8 cellular contexts compared by ENCODE assay signal in the genomic region with DNA sequence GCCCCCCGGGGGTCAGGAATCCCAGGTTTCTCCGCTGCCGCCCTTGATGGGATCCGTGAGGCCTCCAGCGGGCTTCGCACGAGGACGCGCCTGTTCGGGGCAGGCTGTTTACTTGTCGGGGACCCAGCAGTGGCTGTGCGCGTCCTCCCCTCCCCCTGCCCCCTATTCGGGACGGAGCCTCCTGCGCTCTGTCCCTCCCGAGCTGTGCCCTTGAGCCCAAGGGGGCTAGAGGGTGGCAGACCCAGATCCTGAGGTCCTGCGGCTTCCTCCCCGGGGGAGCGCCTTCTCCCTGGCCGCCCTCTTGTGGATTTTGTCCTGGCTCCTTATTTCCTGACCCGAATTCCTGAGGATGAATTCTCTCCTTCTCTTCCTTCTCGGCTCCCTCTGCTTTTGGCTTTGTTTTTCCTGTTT. TPM values are rescaled to one million over a fixed set of nuclear protein-coding genes. Genes with fewer than 3 reads are reported as not detected.
DNase-seq lines count a peak whose midpoint lies in the region; ATAC-seq and TF ChIP-seq lines count a peak whose summit lies in the region.

No MANE protein-coding gene starts in this region.

- H3K27me3 ChIP-seq in WERI-Rb-1 (ENCODE audit: insufficient read depth, low read depth, severe bottlenecking) = peaks cover 6% of the 10 kb centered on the region

- DNase-seq in DMS79 treated with DMSO at 0.1 percent for 48 hours (lab: John Stamatoyannopoulos, UW) = peak; percentile 20
- no peak for DNase-seq in DMS79 (lab: John Stamatoyannopoulos, UW)
- DNase-seq in WERI-Rb-1 = peak; percentile 26
- DNase-seq in fibroblast of pulmonary artery (ENCODE audit: low read depth) = peak; percentile 16
- no peak for DNase-seq in omental fat pad (ENCODE audit: low spot score)
- no peak for DNase-seq in NCI-H774 (lab: John Stamatoyannopoulos, UW)
- DNase-seq in NCI-H345 treated with DMSO at 0.1 percent for 48 hours (lab: John Stamatoyannopoulos, UW; ENCODE audit: unreplicated experiment) = no peak
- DNase-seq in erythroblast (lab: John Stamatoyannopoulos, UW) = no peak

- no peak overlapping the region for H3K27ac ChIP-seq in WERI-Rb-1

- no peaks in the 10 kb centered on the region for H3K9me3 ChIP-seq in WERI-Rb-1 (ENCODE audit: severe bottlenecking)

- no peaks in the 10 kb centered on the region; the same call in 1 of the 2 replicates for H3K36me3 ChIP-seq in WERI-Rb-1

- H3K4me3 ChIP-seq in WERI-Rb-1 (ENCODE audit: low read depth, low read length) = peak overlapping the region; percentile 49
- H3K4me3 ChIP-seq in fibroblast of pulmonary artery (replicated peaks; ENCODE audit: low read depth, low read length) = peak overlapping the region; percentile 61

- ATAC-seq in omental fat pad (ENCODE audit: low FRiP score) = peak; percentile 2

- TF ChIP-seq CTCF in WERI-Rb-1 (IDR thresholded peaks at IDR 0.05; ENCODE audit: low read depth, low read length) = no peak
- TF ChIP-seq CTCF in fibroblast of pulmonary artery (IDR thresholded peaks at IDR 0.05; ENCODE audit: low read length, missing control alignments) = peak; percentile 7
- TF ChIP-seq CTCF in omental fat pad (IDR thresholded peaks at IDR 0.05) = no peak

- TF ChIP-seq POLR2A in erythroblast (IDR thresholded peaks at IDR 0.05; ENCODE audit: low read length) = no peak

RNA-seq across cellular contexts. Expression of gene PIK3CD, which starts 38.4 kb away (rescaled TPM):
- total RNA-seq in omental fat pad = 10 to 100 TPM; 16.5 to 23.0 (median 18.2) TPM

Comparison
In these comparisons a context has a peak if more than half of its experiments do, and no peak if none do; other contexts are left out.
1. DNase-seq: peak in DMS79 treated with DMSO at 0.1 percent for 48 hours (single experiment), WERI-Rb-1 (single experiment) and fibroblast of pulmonary artery (single experiment); none in DMS79 (single experiment), omental fat pad (single experiment), NCI-H774 (single experiment), NCI-H345 treated with DMSO at 0.1 percent for 48 hours (single experiment) and erythroblast (0 of 2).